ENCODE assay signal across 31 cellular contexts in genomic region chr17:806346-807145, GRCh38.
"Had no signal": no experiment of that assay in that cellular context is flagged by ENCODE, and none has a peak within 500 bp of the region (broad histone marks: within the 10 kb centered on the region; RNA-seq: fewer than 3 reads in every experiment).

No MANE protein-coding gene starts in this region.

- H3K4me1 Mint-ChIP-seq: activated naive CD8-positive, alpha-beta T cell treated with anti-CD3 and anti-CD28 coated beads for 36 hours; immature natural killer cell; natural killer cell; stimulated activated naive B cell treated with anti-CD40 and anti-IgM and Interleukin-4, amounts not matched to agents 10 μg/mL and 1 μg/mL and 100 μg/mL, for 72 hours had no signal

- H3K36me3 Mint-ChIP-seq: activated naive CD8-positive, alpha-beta T cell treated with anti-CD3 and anti-CD28 coated beads for 36 hours; immature natural killer cell; natural killer cell; stimulated activated naive B cell treated with anti-CD40 and anti-IgM and Interleukin-4, amounts not matched to agents 10 μg/mL and 1 μg/mL and 100 μg/mL, for 72 hours had no signal

- H3K27me3 ChIP-seq: adrenal gland, brain microvascular endothelial cell, heart left ventricle, neutrophil, pancreas, stomach, tibial artery, upper lobe of right lung had no signal

- H3K27ac ChIP-seq: adrenal gland, brain microvascular endothelial cell, coronary artery, dorsolateral prefrontal cortex, heart left ventricle, lower lobe of right lung, neutrophil, pancreas, psoas muscle, stomach, tibial artery, upper lobe of right lung had no signal

- H3K36me3 ChIP-seq: adrenal gland, brain microvascular endothelial cell, neutrophil, pancreas, upper lobe of right lung had no signal

- H3K9me3 ChIP-seq: adrenal gland, heart left ventricle, lower lobe of right lung, neutrophil, pancreas, psoas muscle, stomach, tibial artery, upper lobe of right lung had no signal

- H3K9me3 Mint-ChIP-seq: activated naive CD8-positive, alpha-beta T cell treated with anti-CD3 and anti-CD28 coated beads for 36 hours; immature natural killer cell; natural killer cell; stimulated activated naive B cell treated with anti-CD40 and anti-IgM and Interleukin-4, amounts not matched to agents 10 μg/mL and 1 μg/mL and 100 μg/mL, for 72 hours; T-helper 2 cell treated with Interferon-gamma antibody and Interleukin-4, amounts not matched to agents 5 μg/mL and 100 μg/mL, for 36 hours had no signal

- ATAC-seq: heart left ventricle; left lobe of liver; lower lobe of right lung; natural killer cell; pancreas; psoas muscle; right cardiac atrium; stimulated activated naive B cell treated with anti-CD40 and anti-IgM and Interleukin-4, amounts not matched to agents 10 μg/mL and 1 μg/mL and 100 μg/mL, for 72 hours; upper lobe of right lung had no signal

- H3K27ac Mint-ChIP-seq: activated naive CD8-positive, alpha-beta T cell treated with anti-CD3 and anti-CD28 coated beads for 36 hours; immature natural killer cell; natural killer cell; stimulated activated naive B cell treated with anti-CD40 and anti-IgM and Interleukin-4, amounts not matched to agents 10 μg/mL and 1 μg/mL and 100 μg/mL, for 72 hours; T-helper 2 cell treated with Interferon-gamma antibody and Interleukin-4, amounts not matched to agents 5 μg/mL and 100 μg/mL, for 36 hours had no signal

- H3K4me3 ChIP-seq: adrenal gland, coronary artery, dorsolateral prefrontal cortex, heart left ventricle, lower lobe of right lung, pancreas, psoas muscle, stomach, tibial artery, upper lobe of right lung had no signal

- H3K4me1 ChIP-seq: adrenal gland, heart left ventricle, lower lobe of right lung, upper lobe of right lung had no signal

- H3K4me3 Mint-ChIP-seq: activated naive CD8-positive, alpha-beta T cell treated with anti-CD3 and anti-CD28 coated beads for 36 hours; immature natural killer cell; natural killer cell; stimulated activated naive B cell treated with anti-CD40 and anti-IgM and Interleukin-4, amounts not matched to agents 10 μg/mL and 1 μg/mL and 100 μg/mL, for 72 hours; T-helper 2 cell treated with Interferon-gamma antibody and Interleukin-4, amounts not matched to agents 5 μg/mL and 100 μg/mL, for 36 hours had no signal

- DNase-seq: activated CD4-positive, alpha-beta T cell treated with anti-CD3 and anti-CD28 coated beads for 48 hours; activated CD4-positive, alpha-beta T cell treated with anti-CD3 and anti-CD28 coated beads, Interleukin-2, amount 50 U/mL, for 48 hours; activated CD8-positive, alpha-beta memory T cell treated with anti-CD3 and anti-CD28 coated beads for 24 hours; activated effector memory CD4-positive, alpha-beta T cell treated with Interleukin-2 at 50 U/mL for 16 hours; activated naive CD4-positive, alpha-beta T cell treated with Interleukin-2 at 50 U/mL for 16 hours; activated naive CD8-positive, alpha-beta T cell treated with anti-CD3 and anti-CD28 coated beads for 36 hours; adrenal gland; brain microvascular endothelial cell; dorsolateral prefrontal cortex; effector memory CD4-positive, alpha-beta T cell; hypothalamus; immature natural killer cell; kidney glomerular epithelial cell; lower lobe of right lung; mesendoderm; natural killer cell; right cardiac atrium; stimulated activated CD4-positive, alpha-beta T cell treated with anti-CD3 and anti-CD28 coated beads, Interleukin-15, amount 100 ng/mL, for 24 hours; stimulated activated CD4-positive, alpha-beta T cell treated with anti-CD3 and anti-CD28 coated beads, Interleukin-2, amount 100 ng/mL, for 24 hours; stimulated activated naive B cell treated with anti-CD40 and anti-IgM and Interleukin-4, amounts not matched to agents 10 μg/mL and 1 μg/mL and 100 μg/mL, for 72 hours; stomach; T-helper 1 cell; tibial artery; upper lobe of right lung had no signal
